ENCODE assay signal across 38 cellular contexts in genomic region chr6:143177706-143178105, GRCh38.
"Had no signal": no experiment of that assay in that cellular context is flagged by ENCODE, and none has a peak within 500 bp of the region (broad histone marks: within the 10 kb centered on the region; RNA-seq: fewer than 3 reads in every experiment).

No MANE protein-coding gene starts in this region.

- ATAC-seq: activated CD8-positive, alpha-beta T cell treated with anti-CD3 and anti-CD28 coated beads for 36 hours; activated naive CD4-positive, alpha-beta T cell treated with anti-CD3 and anti-CD28 coated beads, Interleukin-2, amount 50 U/mL, for 72 hours; activated T-cell treated with anti-CD3 and anti-CD28 coated beads, Interleukin-2, amount 50 U/mL, for 4 hours; activated T-cell treated with anti-CD3 and anti-CD28 coated beads, Interleukin-2, amount 50 U/mL, for 72 hours; activated T-helper 17 cell treated with anti-CD3 and anti-CD28 coated beads, Interleukin-2, amount 50 U/mL, for 72 hours had no signal

- H3K4me3 Mint-ChIP-seq: activated B cell treated with CpG ODN at 0.5 μM for 24 hours; activated CD4-positive, alpha-beta memory T cell treated with anti-CD3 and anti-CD28 coated beads for 36 hours; activated CD4-positive, alpha-beta T cell treated with anti-CD3 and anti-CD28 coated beads, Interleukin-2, amount 10 ng/mL, durations not matched to agents 24 days and 14 days; activated CD8-positive, alpha-beta T cell treated with anti-CD3 and anti-CD28 coated beads for 36 hours; activated naive CD4-positive, alpha-beta T cell treated with anti-CD3 and anti-CD28 coated beads for 36 hours; activated naive CD8-positive, alpha-beta T cell treated with anti-CD3 and anti-CD28 coated beads for 36 hours; activated T-cell treated with anti-CD3 and anti-CD28 coated beads, Interleukin-2, amount 50 U/mL, for 4 hours; activated T-cell treated with anti-CD3 and anti-CD28 coated beads, Interleukin-2, amount 50 U/mL, for 72 hours; activated T-helper 1 cell treated with anti-CD3 and anti-CD28 coated beads, Interleukin-12 subunit alpha, Interleukin-12 subunit beta, Interleukin-2, Interleukin-4 antibody, amounts not matched to agents 30 ng/mL and 10 ng/mL and 1 ng/mL, durations not matched to agents 14 hours and 24 hours and 36 hours; activated T-helper 17 cell treated with anti-CD3 and anti-CD28 coated beads, Interleukin-2, amount 50 U/mL, for 72 hours; brain; central memory CD8-positive, alpha-beta T cell; T-helper 1 cell treated with Interleukin-12 subunit alpha and Interleukin-12 subunit beta and Interleukin-4 antibody, amounts not matched to agents 30 μg/mL and 1 μg/mL, for 36 hours; T-helper 2 cell treated with Interferon-gamma antibody and Interleukin-4, amounts not matched to agents 5 μg/mL and 100 μg/mL, for 36 hours had no signal

- H3K36me3 ChIP-seq: adrenal gland, cardiac muscle cell had no signal

- H3K4me1 Mint-ChIP-seq: activated B cell treated with CpG ODN at 0.5 μM for 24 hours; activated CD4-positive, alpha-beta T cell treated with anti-CD3 and anti-CD28 coated beads, Interleukin-2, amount 10 ng/mL, durations not matched to agents 24 days and 14 days; activated naive CD8-positive, alpha-beta T cell treated with anti-CD3 and anti-CD28 coated beads for 36 hours; activated T-helper 17 cell treated with anti-CD3 and anti-CD28 coated beads, Interleukin-2, amount 50 U/mL, for 72 hours; brain; central memory CD8-positive, alpha-beta T cell had no signal

- H3K27ac Mint-ChIP-seq: activated B cell treated with CpG ODN at 0.5 μM for 24 hours; activated CD4-positive, alpha-beta memory T cell treated with anti-CD3 and anti-CD28 coated beads for 36 hours; activated CD4-positive, alpha-beta T cell treated with anti-CD3 and anti-CD28 coated beads, Interleukin-2, amount 10 ng/mL, durations not matched to agents 24 days and 14 days; activated CD8-positive, alpha-beta T cell treated with anti-CD3 and anti-CD28 coated beads for 36 hours; activated naive CD4-positive, alpha-beta T cell treated with anti-CD3 and anti-CD28 coated beads for 36 hours; activated naive CD4-positive, alpha-beta T cell treated with anti-CD3 and anti-CD28 coated beads, Interleukin-2, amount 50 U/mL, for 72 hours; activated naive CD8-positive, alpha-beta T cell treated with anti-CD3 and anti-CD28 coated beads for 36 hours; activated T-cell treated with anti-CD3 and anti-CD28 coated beads, Interleukin-2, amount 50 U/mL, for 72 hours; activated T-helper 1 cell treated with anti-CD3 and anti-CD28 coated beads, Interleukin-12 subunit alpha, Interleukin-12 subunit beta, Interleukin-2, Interleukin-4 antibody, amounts not matched to agents 30 ng/mL and 10 ng/mL and 1 ng/mL, durations not matched to agents 14 hours and 24 hours and 36 hours; activated T-helper 17 cell treated with anti-CD3 and anti-CD28 coated beads, Interleukin-2, amount 50 U/mL, for 72 hours; brain; T-helper 1 cell treated with Interleukin-12 subunit alpha and Interleukin-12 subunit beta and Interleukin-4 antibody, amounts not matched to agents 30 μg/mL and 1 μg/mL, for 36 hours; T-helper 2 cell treated with Interferon-gamma antibody and Interleukin-4, amounts not matched to agents 5 μg/mL and 100 μg/mL, for 36 hours had no signal

- H3K27me3 Mint-ChIP-seq: activated B cell treated with CpG ODN at 0.5 μM for 24 hours; activated CD4-positive, alpha-beta memory T cell treated with anti-CD3 and anti-CD28 coated beads for 36 hours; activated CD4-positive, alpha-beta T cell treated with anti-CD3 and anti-CD28 coated beads, Interleukin-2, amount 10 ng/mL, durations not matched to agents 24 days and 14 days; activated CD8-positive, alpha-beta T cell treated with anti-CD3 and anti-CD28 coated beads for 36 hours; activated naive CD8-positive, alpha-beta T cell treated with anti-CD3 and anti-CD28 coated beads for 36 hours; activated T-helper 17 cell treated with anti-CD3 and anti-CD28 coated beads, Interleukin-2, amount 50 U/mL, for 72 hours; brain; central memory CD8-positive, alpha-beta T cell had no signal

- H3K9me3 ChIP-seq: ascending aorta had no signal

- H3K27ac ChIP-seq: adrenal gland, ascending aorta, cardiac muscle cell, VCaP had no signal

- DNase-seq: activated B cell treated with CpG ODN at 0.5 μM for 24 hours; activated CD4-positive, alpha-beta memory T cell treated with anti-CD3 and anti-CD28 coated beads for 36 hours; activated CD4-positive, alpha-beta T cell treated with anti-CD3 and anti-CD28 coated beads for 4 hours; activated CD4-positive, alpha-beta T cell treated with anti-CD3 and anti-CD28 coated beads, Interleukin-2, amount 10 ng/mL, durations not matched to agents 24 days and 14 days; activated CD4-positive, alpha-beta T cell treated with anti-CD3 and anti-CD28 coated beads, Interleukin-2, amount 50 U/mL, for 1 hour; activated CD4-positive, alpha-beta T cell treated with anti-CD3 and anti-CD28 coated beads, Interleukin-2, amount 50 U/mL, for 4 hours; activated CD4-positive, CD25-positive, alpha-beta regulatory T cell treated with anti-CD3 and anti-CD28 coated beads, Interleukin-2, amount 50 U/mL, for 72 hours; activated CD8-positive, alpha-beta memory T cell treated with anti-CD3 and anti-CD28 coated beads, Interleukin-2, amount 50 U/mL, for 4 hours; activated CD8-positive, alpha-beta T cell treated with anti-CD3 and anti-CD28 coated beads for 36 hours; activated effector memory CD4-positive, alpha-beta T cell treated with anti-CD3 and anti-CD28 coated beads, Interleukin-2, amount 50 U/mL, for 16 hours; activated gamma-delta T cell treated with Interleukin-2 at 50 U/mL for 16 hours; activated naive CD4-positive, alpha-beta T cell; activated naive CD4-positive, alpha-beta T cell treated with anti-CD3 and anti-CD28 coated beads for 36 hours; activated naive CD4-positive, alpha-beta T cell treated with anti-CD3 and anti-CD28 coated beads, Interleukin-2, amount 50 U/mL, for 16 hours; activated naive CD8-positive, alpha-beta T cell treated with anti-CD3 and anti-CD28 coated beads for 36 hours; activated T-cell treated with anti-CD3 and anti-CD28 coated beads for 4 hours; activated T-cell treated with anti-CD3 and anti-CD28 coated beads, Interleukin-2, amount 50 U/mL, for 1 hour; activated T-cell treated with anti-CD3 and anti-CD28 coated beads, Interleukin-2, amount 50 U/mL, for 4 hours; activated T-cell treated with anti-CD3 and anti-CD28 coated beads, Interleukin-2, amount 50 U/mL, for 72 hours; adrenal gland; amniotic stem cell; caudate nucleus; SW 1271; T-helper 1 cell; T-helper 2 cell; T-helper 9 cell had no signal

- H3K27me3 ChIP-seq: adrenal gland, ascending aorta, cardiac muscle cell had no signal

- H3K4me3 ChIP-seq: adrenal gland, ascending aorta, cardiac muscle cell had no signal

- FAIRE-seq: bronchial epithelial cell, TTC549 had no signal

- H3K4me1 ChIP-seq: adrenal gland, ascending aorta had no signal
